In genomic region chr15:73051402-73051810, GRCh38 we compare ENCODE assay signal across 8 cellular contexts. TPM values are rescaled to one million over a fixed set of nuclear protein-coding genes. Genes with fewer than 3 reads are reported as not detected.
A peak's percentile ranks its signal among the peaks of the same experiment; 100 is the strongest.
DNase-seq lines count a peak whose midpoint lies in the region; ATAC-seq and TF ChIP-seq lines count a peak whose summit lies in the region.

No MANE protein-coding gene starts in this region.

- no peak for ATAC-seq in GM21786 (IDR thresholded peaks at IDR 0.05; ENCODE audit: unreplicated experiment)

- DNase-seq in HAP-1 (ENCODE audit: low spot score in 2 of 2) (no peak), fibroblast of villous mesenchyme (ENCODE audit: low read depth) (no peak), occipital lobe (lab: John Stamatoyannopoulos, UW) (peak; percentile 51), AG20443 (ENCODE audit: low spot score) (no peak), HuH-7 (ENCODE audit: low spot score) (no peak)

- H3K4me3 ChIP-seq in ACC112 (ENCODE audit: low read depth, low read length): peak overlapping the region; percentile 97
- peak overlapping the region; percentile 80 for H3K4me3 ChIP-seq in HAP-1
- peak overlapping the region; percentile 72 for H3K4me3 ChIP-seq in fibroblast of villous mesenchyme (ENCODE audit: low read depth, low read length)

- in situ Hi-C loops in HAP-1 (cut with MboI; ENCODE audit: low sequenced_read_pairs): no loop called here

- H3K27ac ChIP-seq in ACC112 (ENCODE audit: low read depth, low read length): no peak overlapping the region
- peak overlapping the region; percentile 96 for H3K27ac ChIP-seq in VCaP

- no peaks in the 10 kb centered on the region for H3K4me1 ChIP-seq in ACC112 (ENCODE audit: control insufficient read depth, insufficient read depth, low read length, unreplicated experiment)
- peaks cover 12% of the 10 kb centered on the region for H3K4me1 ChIP-seq in HAP-1

- peaks cover 20% of the 10 kb centered on the region for H3K27me3 ChIP-seq in ACC112 (ENCODE audit: insufficient read depth, low read length)
- peaks cover 3% of the 10 kb centered on the region; the same call in 1 of the 2 replicates for H3K27me3 ChIP-seq in HAP-1 (ENCODE audit: low read depth)

- no peaks in the 10 kb centered on the region for H3K9me3 ChIP-seq in HAP-1

- H2AFZ ChIP-seq in ACC112 (ENCODE audit: low read length, unreplicated experiment): peak overlapping the region; percentile 86

- H3K36me3 ChIP-seq in ACC112 (ENCODE audit: insufficient read depth, low read length): no peaks in the 10 kb centered on the region
- H3K36me3 ChIP-seq in HAP-1 (replicated peaks): no peaks in the 10 kb centered on the region

- peaks cover 3% of the 10 kb centered on the region for H3K79me2 ChIP-seq in ACC112 (ENCODE audit: control insufficient read depth, insufficient read depth, low read length, unreplicated experiment)

- no peak for TF ChIP-seq CTCF in VCaP (conservative IDR thresholded peaks at IDR 0.05)
- TF ChIP-seq CTCF in fibroblast of villous mesenchyme (IDR thresholded peaks at IDR 0.05; ENCODE audit: insufficient read depth, low read depth, low read length): no peak

RNA-seq across cellular contexts. Expression of gene NEO1, which starts 0.9 kb away (rescaled TPM):
- total RNA-seq in fibroblast of villous mesenchyme: 38.3 and 60.5 TPM in 2 replicates
- 219 TPM for total RNA-seq in occipital lobe
